Comparison of ENCODE assay signal across 1 cellular context in the genomic region with DNA sequence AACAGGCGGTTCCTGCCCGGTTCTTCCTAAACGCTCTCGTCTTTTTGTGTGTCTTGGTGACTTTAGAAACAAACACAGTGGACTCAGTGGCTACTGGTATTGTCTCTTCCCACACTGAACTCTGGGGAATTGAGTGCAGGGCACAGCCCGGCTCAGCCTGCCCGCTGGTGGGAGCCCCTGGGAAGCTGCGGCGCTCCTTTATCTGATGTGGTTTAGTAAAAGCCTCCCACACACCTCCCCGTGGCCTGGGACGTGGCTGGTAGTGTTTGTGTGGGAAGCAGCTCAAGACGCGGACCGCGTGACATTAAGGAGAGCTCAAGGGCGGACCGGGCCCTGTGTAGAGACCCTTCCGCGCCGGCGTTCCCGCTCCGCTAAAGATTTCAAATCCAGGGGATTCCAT.
A peak's percentile ranks its signal among the peaks of the same experiment; 100 is the strongest.
TF ChIP-seq lines count a peak whose summit lies in the region.

No MANE protein-coding gene starts in this region.

TF ChIP-seq in K562, 482 proteins besides CTCF, POLR2A, EP300 and RAD21 (continued from another document):
- TF ChIP-seq, protein P1, sequence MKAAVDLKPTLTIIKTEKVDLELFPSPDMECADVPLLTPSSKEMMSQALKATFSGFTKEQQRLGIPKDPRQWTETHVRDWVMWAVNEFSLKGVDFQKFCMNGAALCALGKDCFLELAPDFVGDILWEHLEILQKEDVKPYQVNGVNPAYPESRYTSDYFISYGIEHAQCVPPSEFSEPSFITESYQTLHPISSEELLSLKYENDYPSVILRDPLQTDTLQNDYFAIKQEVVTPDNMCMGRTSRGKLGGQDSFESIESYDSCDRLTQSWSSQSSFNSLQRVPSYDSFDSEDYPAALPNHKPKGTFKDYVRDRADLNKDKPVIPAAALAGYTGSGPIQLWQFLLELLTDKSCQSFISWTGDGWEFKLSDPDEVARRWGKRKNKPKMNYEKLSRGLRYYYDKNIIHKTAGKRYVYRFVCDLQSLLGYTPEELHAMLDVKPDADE (conservative IDR thresholded peaks at IDR 0.05; ENCODE audit: control insufficient read depth, low read depth, low read length) = no peak
- TF ChIP-seq CREM (IDR thresholded peaks at IDR 0.05; ENCODE audit: low read depth) (no peak), SAP30 (IDR thresholded peaks at IDR 0.05; ENCODE audit: borderline replicate concordance, insufficient read depth, low read depth, low read length, poor library complexity, severe bottlenecking) (no peak), ETV6 (IDR thresholded peaks at IDR 0.05; ENCODE audit: borderline replicate concordance in 1 of 2, low read depth in 2 of 2, low read length in 1 of 2) (no peak), ETV6 (CRISPR knock-in tag; IDR thresholded peaks at IDR 0.05; ENCODE audit: borderline replicate concordance) (no peak), ARHGAP35 (IDR thresholded peaks at IDR 0.05; ENCODE audit: partially characterized antibody) (no peak), JUN (IDR thresholded peaks at IDR 0.05; ENCODE audit: borderline replicate concordance, low read depth, low read length) (no peak), JUN (CRISPR knock-in tag; IDR thresholded peaks at IDR 0.05; ENCODE audit: borderline replicate concordance) (no peak), MBD2 (IDR thresholded peaks at IDR 0.05; ENCODE audit: borderline replicate concordance, low read depth) (0 out of 2 replicates have a peak, but pooled peaks have one; percentile 25), NCOA1 (IDR thresholded peaks at IDR 0.05; ENCODE audit: low read depth) (no peak), PURB (CRISPR knock-in tag; IDR thresholded peaks at IDR 0.05; ENCODE audit: low read depth) (no peak), PHF21A (IDR thresholded peaks at IDR 0.05; ENCODE audit: borderline replicate concordance, low read depth) (no peak), ZNF143 (CRISPR knock-in tag; IDR thresholded peaks at IDR 0.05) (no peak), ZBTB33 (CRISPR knock-in tag; IDR thresholded peaks at IDR 0.05) (no peak; the same call in 1 of the 2 replicates), CXXC5 (CRISPR knock-in tag; IDR thresholded peaks at IDR 0.05) (peak; percentile 62), ZNF431 (CRISPR knock-in tag; IDR thresholded peaks at IDR 0.05) (no peak)
